In genomic region chr1:44354840-44355581, GRCh38 we compare ENCODE assay signal across 8 cellular contexts. TPM values are rescaled to one million over a fixed set of nuclear protein-coding genes. Genes with fewer than 3 reads are reported as not detected.
DNase-seq lines count a peak whose midpoint lies in the region; ATAC-seq, FAIRE-seq and TF ChIP-seq lines count a peak whose summit lies in the region.

TSS of gene ERI3 (minus strand) at chr1:44355257. CDS start at chr1:44355026, 231 bp downstream.

- peak; percentile 82 for FAIRE-seq in keratinocyte (lab: Jason Lieb, UNC)

- H3K4me1 ChIP-seq in keratinocyte (ENCODE audit: control insufficient read depth, extremely low read depth, insufficient read depth, low read length), result peaks cover 20% of the 10 kb centered on the region

- no peaks in the 10 kb centered on the region for H3K9me3 ChIP-seq in keratinocyte (ENCODE audit: control insufficient read depth, low read depth, low read length)

- peak; percentile 56 for TF ChIP-seq POLR2A in GM19099 (IDR thresholded peaks at IDR 0.05; ENCODE audit: extremely low read depth, insufficient read length, low read depth)

- peak; percentile 100 for DNase-seq in AG20443 (ENCODE audit: low spot score)
- peak; percentile 100 for DNase-seq in NCI-H510A (lab: John Stamatoyannopoulos, UW)
- DNase-seq in activated CD4-positive, alpha-beta T cell treated with anti-CD3 and anti-CD28 coated beads for 1 hour, result peak; percentile 93
- peak; percentile 99 for DNase-seq in cerebellum (ENCODE audit: low spot score)
- peak; percentile 80 for DNase-seq in keratinocyte (ENCODE audit: low read depth, low spot score)
- DNase-seq in stimulated activated CD4-positive, alpha-beta T cell treated with anti-CD3 and anti-CD28 coated beads, Interleukin-15, amount 100 ng/mL, for 1 hour (ENCODE audit: low read depth in 1 of 2, low spot score in 1 of 2), result peak; percentile 89 to 91

- no peak for TF ChIP-seq CTCF in keratinocyte (optimal IDR thresholded peaks at IDR 0.05 in 1 of 3, IDR thresholded peaks at IDR 0.05 in 1 of 3, conservative IDR thresholded peaks at IDR 0.05 in 1 of 3; ENCODE audit: extremely low read depth in 1 of 3, insufficient read depth in 2 of 3, low read length in 3 of 3)

- no peaks in the 10 kb centered on the region for H3K27me3 ChIP-seq in keratinocyte (ENCODE audit: control insufficient read depth, extremely low read depth, insufficient read depth, low read length)

- peak; percentile 99 for ATAC-seq in HG03432 (IDR thresholded peaks at IDR 0.05; ENCODE audit: unreplicated experiment)

- no peaks in the 10 kb centered on the region for H4K20me1 ChIP-seq in keratinocyte (ENCODE audit: control insufficient read depth, extremely low read depth, insufficient read depth, low read length)

- peak within 1 kb of the TSS; percentile 73 for H3K27ac ChIP-seq in keratinocyte (ENCODE audit: control insufficient read depth, insufficient read depth, low read length)

- peak within 1 kb of the TSS; percentile 89 for H3K9ac ChIP-seq in keratinocyte (ENCODE audit: control insufficient read depth, extremely low read depth, insufficient read depth, low read length)

- H3K4me2 ChIP-seq in keratinocyte (ENCODE audit: control insufficient read depth, extremely low read depth, insufficient read depth, low read depth, low read length), result peak within 1 kb of the TSS; percentile 93

- peak within 1 kb of the TSS; percentile 79 for H2AFZ ChIP-seq in keratinocyte (ENCODE audit: control insufficient read depth, low read length)

- H3K9me1 ChIP-seq in keratinocyte (ENCODE audit: control insufficient read depth, extremely low read depth, insufficient read depth, low read length), result no peaks in the 10 kb centered on the region

- peaks cover 28% of the 10 kb centered on the region for H3K79me2 ChIP-seq in keratinocyte (ENCODE audit: control insufficient read depth, insufficient read depth, low read length)

- dilution Hi-C loops in keratinocyte (cut with MboI; ENCODE audit: extremely low pct_ligation_motif_present, low sequenced_read_pairs), result no loop called here

- no peaks in the 10 kb centered on the region for H3K36me3 ChIP-seq in keratinocyte (ENCODE audit: control insufficient read depth in 2 of 2, extremely low read depth in 1 of 2, insufficient read depth in 2 of 2, low read length in 2 of 2)

- peak within 1 kb of the TSS; percentile 85 to 96 (median 91) for H3K4me3 ChIP-seq in keratinocyte (ENCODE audit: control insufficient read depth in 2 of 3, extremely low read depth in 1 of 3, insufficient read depth in 2 of 3, low read depth in 1 of 3, low read length in 3 of 3)

RNA-seq across cellular contexts. Expression of gene ERI3, which starts in this region (rescaled TPM):
- 44.3 TPM for total RNA-seq in cerebellum
- 43.7 to 56.6 TPM (median 49.0 TPM) in 3 replicates for polyA plus RNA-seq in keratinocyte
- polyA plus RNA-seq in keratinocyte (2011; ENCODE audit: low read depth), result 64.5 TPM
- polyA plus RNA-seq in keratinocyte (2011; cell fraction: cytosol; rRNA removed), result 45.5 and 64.3 TPM in 2 replicates
- polyA plus RNA-seq in keratinocyte (2011; cell fraction: nucleus; rRNA removed), result 36.5 and 44.1 TPM in 2 replicates
- polyA plus RNA-seq in keratinocyte (2012; ENCODE audit: low replicate concordance), result 31.0 and 46.4 TPM in 2 replicates
- 51.0 to 77.9 TPM (median 62.7 TPM) in 3 replicates for polyA minus RNA-seq in keratinocyte
- polyA minus RNA-seq in keratinocyte (2011; cell fraction: cytosol; rRNA and poly(A)+ RNA removed), result 74.8 TPM
- polyA minus RNA-seq in keratinocyte (2011; cell fraction: nucleus; rRNA and poly(A)+ RNA removed), result 19.6 and 24.7 TPM in 2 replicates

Comparison
In these comparisons a context has a peak if more than half of its experiments do, and no peak if none do; other contexts are left out.
1. Peak in every context shown above with its lines: DNase-seq, ATAC-seq, H3K4me3 ChIP-seq and H3K27ac ChIP-seq.